ENCODE assay signal across 1 cellular context in the genomic region with DNA sequence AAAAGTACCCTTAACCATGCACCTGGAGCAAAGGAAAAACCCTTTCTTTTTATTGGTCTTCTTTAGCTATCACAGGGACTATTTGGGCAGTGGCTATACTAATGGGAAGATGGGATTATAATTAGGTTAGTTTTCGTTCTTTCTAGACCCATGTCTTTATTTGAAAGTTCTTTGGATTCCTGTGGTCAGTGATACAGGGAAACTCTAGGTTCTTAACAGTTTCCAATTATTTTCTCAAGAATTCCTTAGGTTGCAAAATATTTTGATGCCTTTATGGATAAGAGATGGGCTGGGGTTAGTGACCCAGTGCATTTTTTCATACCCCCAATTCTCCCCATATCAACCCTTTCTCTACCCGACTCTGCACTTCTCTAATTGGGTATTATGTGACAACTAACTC.
TF ChIP-seq lines count a peak whose summit lies in the region.

No MANE protein-coding gene starts in this region.

TF ChIP-seq in K562, 482 proteins besides CTCF, POLR2A, EP300 and RAD21:
- TF ChIP-seq GTF2A2 (tag; IDR thresholded peaks at IDR 0.05) (no peak), JUNB (CRISPR knock-in tag; conservative IDR thresholded peaks at IDR 0.05) (no peak), ZNF12 (CRISPR knock-in tag; IDR thresholded peaks at IDR 0.05) (no peak), GTF2F1 (IDR thresholded peaks at IDR 0.05; ENCODE audit: low read depth, low read length) (no peak), ZNF785 (CRISPR knock-in tag; IDR thresholded peaks at IDR 0.05) (no peak), ZNF780A (CRISPR knock-in tag; IDR thresholded peaks at IDR 0.05) (no peak), E2F3 (CRISPR knock-in tag; IDR thresholded peaks at IDR 0.05) (no peak)
- TF ChIP-seq, protein P1, sequence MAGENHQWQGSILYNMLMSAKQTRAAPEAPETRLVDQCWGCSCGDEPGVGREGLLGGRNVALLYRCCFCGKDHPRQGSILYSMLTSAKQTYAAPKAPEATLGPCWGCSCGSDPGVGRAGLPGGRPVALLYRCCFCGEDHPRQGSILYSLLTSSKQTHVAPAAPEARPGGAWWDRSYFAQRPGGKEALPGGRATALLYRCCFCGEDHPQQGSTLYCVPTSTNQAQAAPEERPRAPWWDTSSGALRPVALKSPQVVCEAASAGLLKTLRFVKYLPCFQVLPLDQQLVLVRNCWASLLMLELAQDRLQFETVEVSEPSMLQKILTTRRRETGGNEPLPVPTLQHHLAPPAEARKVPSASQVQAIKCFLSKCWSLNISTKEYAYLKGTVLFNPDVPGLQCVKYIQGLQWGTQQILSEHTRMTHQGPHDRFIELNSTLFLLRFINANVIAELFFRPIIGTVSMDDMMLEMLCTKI (IDR thresholded peaks at IDR 0.05; ENCODE audit: partially characterized antibody) = no peak
